Comparison of ENCODE assay signal across 8 cellular contexts in the genomic region with DNA sequence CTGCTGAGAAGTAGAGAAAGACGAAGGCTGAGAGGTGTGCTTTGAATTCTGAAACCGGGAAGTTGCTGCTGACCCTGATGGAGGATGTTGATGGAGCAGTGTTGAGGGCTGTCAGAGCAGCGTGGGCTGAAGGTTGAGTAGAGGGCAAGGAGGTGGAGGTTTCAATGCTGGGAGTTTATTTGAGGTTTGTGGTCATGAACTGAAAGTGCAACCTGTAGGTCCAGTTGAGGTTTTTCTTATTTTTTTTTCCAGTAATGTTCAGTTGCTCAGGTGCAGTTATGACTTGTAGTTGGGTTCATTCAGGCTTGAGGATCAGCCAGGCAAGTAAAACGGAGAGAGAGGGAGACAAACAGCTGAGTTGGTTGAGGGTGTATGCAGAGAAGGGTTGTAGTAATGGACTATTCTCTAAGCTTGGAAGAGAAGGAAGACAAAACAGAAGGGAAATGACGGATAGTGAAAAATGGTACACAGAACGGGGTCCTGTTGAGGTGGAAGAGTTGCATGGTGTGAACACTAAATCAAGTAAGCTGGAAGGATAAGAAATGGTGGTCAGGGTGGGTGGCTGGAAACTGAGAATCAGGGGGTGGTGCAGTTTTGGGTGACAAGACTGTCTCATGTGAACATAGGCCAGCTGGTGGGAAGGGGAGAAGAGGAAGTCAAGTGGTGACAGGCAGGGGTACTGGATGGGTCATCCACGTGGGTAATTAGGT. TPM values are rescaled to one million over a fixed set of nuclear protein-coding genes. Genes with fewer than 3 reads are reported as not detected.
DNase-seq lines count a peak whose midpoint lies in the region; ATAC-seq lines count a peak whose summit lies in the region.

No MANE protein-coding gene starts in this region.

- H3K27me3 Mint-ChIP-seq in activated T-cell treated with anti-CD3 and anti-CD28 coated beads, Interleukin-2, amount 50 U/mL, for 24 hours = no peaks in the 10 kb centered on the region

- no peaks in the 10 kb centered on the region for H3K9me3 Mint-ChIP-seq in activated T-cell treated with anti-CD3 and anti-CD28 coated beads, Interleukin-2, amount 50 U/mL, for 24 hours

- ATAC-seq in activated CD4-positive, CD25-positive, alpha-beta regulatory T cell treated with anti-CD3 and anti-CD28 coated beads, Interleukin-2, amount 50 U/mL, for 24 hours = peak; percentile 86 to 89
- ATAC-seq in HG03139 (IDR thresholded peaks at IDR 0.05; ENCODE audit: unreplicated experiment) = peak; percentile 69

- in situ Hi-C loops in G401 (cut with HindIII; ENCODE audit: low sequenced_read_pairs) = no loop called here

- DNase-seq in activated CD4-positive, CD25-positive, alpha-beta regulatory T cell (lab: John Stamatoyannopoulos, UW) = no peak
- DNase-seq in activated T-cell treated with anti-CD3 and anti-CD28 coated beads, Interleukin-2, amount 50 U/mL, for 24 hours = peak; percentile 65
- peak; percentile 16 for DNase-seq in stimulated activated CD8-positive, alpha-beta memory T cell treated with anti-CD3 and anti-CD28 coated beads, Interleukin-12 subunit alpha, Interleukin-12 subunit beta, amount 100 ng/mL, for 4 hours (ENCODE audit: low read depth)
- DNase-seq in NCI-H2196 (lab: John Stamatoyannopoulos, UW; ENCODE audit: unreplicated experiment) (no peak), G401 (ENCODE audit: low spot score) (no peak), NCI-H2029 treated with DMSO at 0.1 percent for 48 hours (lab: John Stamatoyannopoulos, UW) (no peak)

- H3K4me1 Mint-ChIP-seq in activated T-cell treated with anti-CD3 and anti-CD28 coated beads, Interleukin-2, amount 50 U/mL, for 24 hours (ENCODE audit: low read depth) = peaks cover 28% of the 10 kb centered on the region

- H3K4me3 Mint-ChIP-seq in activated T-cell treated with anti-CD3 and anti-CD28 coated beads, Interleukin-2, amount 50 U/mL, for 24 hours = peak overlapping the region; percentile 42

- H3K36me3 Mint-ChIP-seq in activated T-cell treated with anti-CD3 and anti-CD28 coated beads, Interleukin-2, amount 50 U/mL, for 24 hours (ENCODE audit: low read depth) = no peaks in the 10 kb centered on the region

- peak overlapping the region; percentile 94 for H3K27ac Mint-ChIP-seq in activated T-cell treated with anti-CD3 and anti-CD28 coated beads, Interleukin-2, amount 50 U/mL, for 24 hours

RNA-seq across cellular contexts. Expression of gene UBE2G1, which starts 8.7 kb away (rescaled TPM):
- 43.3 and 70.9 TPM in 2 replicates for total RNA-seq in G401 (2014; rRNA removed; shearing (Covaris generic))

RNA-seq across cellular contexts. Expression of gene SPNS3, which starts 58.5 kb away (rescaled TPM):
- 0.12 and 1.2 TPM in 2 replicates for total RNA-seq in G401 (2014; rRNA removed; shearing (Covaris generic))

Comparison
In these comparisons a context has a peak if more than half of its experiments do, and no peak if none do; other contexts are left out.
1. DNase-seq: peak in activated T-cell treated with anti-CD3 and anti-CD28 coated beads, Interleukin-2, amount 50 U/mL, for 24 hours (single experiment) and stimulated activated CD8-positive, alpha-beta memory T cell treated with anti-CD3 and anti-CD28 coated beads, Interleukin-12 subunit alpha, Interleukin-12 subunit beta, amount 100 ng/mL, for 4 hours (single experiment); none in activated CD4-positive, CD25-positive, alpha-beta regulatory T cell (0 of 4), NCI-H2196 (single experiment), G401 (single experiment) and NCI-H2029 treated with DMSO at 0.1 percent for 48 hours (single experiment).